Comparison of ENCODE assay signal across 1 cellular context in genomic region chr7:143285454-143285756, GRCh38.
TF ChIP-seq lines count a peak whose summit lies in the region.

No MANE protein-coding gene starts in this region.

TF ChIP-seq in K562, 482 proteins besides CTCF, POLR2A, EP300 and RAD21:
- TF ChIP-seq TSC22D4 (tag; IDR thresholded peaks at IDR 0.05) (no peak), MTF1 (CRISPR knock-in tag; IDR thresholded peaks at IDR 0.05; ENCODE audit: borderline replicate concordance) (no peak), FOXA3 (CRISPR knock-in tag; conservative IDR thresholded peaks at IDR 0.05 in 1 of 2, IDR thresholded peaks at IDR 0.05 in 1 of 2) (no peak), ZBTB7A (IDR thresholded peaks at IDR 0.05; ENCODE audit: borderline replicate concordance, control insufficient read depth, low read depth, low read length) (no peak), FOXP1 (CRISPR knock-in tag; IDR thresholded peaks at IDR 0.05) (no peak), RREB1 (CRISPR knock-in tag; IDR thresholded peaks at IDR 0.05) (no peak), CHAMP1 (IDR thresholded peaks at IDR 0.05) (no peak)
TF ChIP-seq in K562: peak in this region for 0.
